In genomic region chr9:84922051-84922450, GRCh38 we compare ENCODE assay signal across 18 cellular contexts.
DNase-seq lines count a peak whose midpoint lies in the region; ATAC-seq and TF ChIP-seq lines count a peak whose summit lies in the region.
"Had no signal": no experiment of that assay in that cellular context is flagged by ENCODE, and none has a peak within 500 bp of the region (broad histone marks: within the 10 kb centered on the region; RNA-seq: fewer than 3 reads in every experiment).

No MANE protein-coding gene starts in this region.

- intact Hi-C loops in left cardiac atrium (cut with DNase I) (no loop called here), left ventricle myocardium inferior (cut with micrococcal nuclease) (no loop called here), sciatic nerve (cut with DNase I) (no loop called here)
- intact Hi-C loops in activated T-helper 2 cell treated with anti-CD3 and anti-CD28 coated beads, Interferon-gamma antibody, Interleukin-2, Interleukin-4, amounts not matched to agents 10 μg/mL and 5 μg/mL and 100 μg/mL, durations not matched to agents 14 hours and 24 hours and 36 hours (cut with micrococcal nuclease), result no loop called here

- no peak overlapping the region for H3K27ac Mint-ChIP-seq in activated T-helper 2 cell treated with anti-CD3 and anti-CD28 coated beads, Interferon-gamma antibody, Interleukin-2, Interleukin-4, amounts not matched to agents 10 μg/mL and 5 μg/mL and 100 μg/mL, durations not matched to agents 14 hours and 24 hours and 36 hours
- H3K27ac Mint-ChIP-seq: CD14-positive monocyte; CD4-positive, alpha-beta memory T cell; GM23338 had no signal

- WGBS in upper lobe of left lung, 2 donors, result 78 to 81% methylated on average over 8 of the region's 8 CpGs

- H3K9me3 ChIP-seq in left ventricle myocardium inferior (replicated peaks) (no peaks in the 10 kb centered on the region), upper lobe of left lung (no peaks in the 10 kb centered on the region)
- H3K9me3 ChIP-seq: A549, BLaER1 had no signal

- no peaks in the 10 kb centered on the region for H3K9me3 Mint-ChIP-seq in activated T-helper 2 cell treated with anti-CD3 and anti-CD28 coated beads, Interferon-gamma antibody, Interleukin-2, Interleukin-4, amounts not matched to agents 10 μg/mL and 5 μg/mL and 100 μg/mL, durations not matched to agents 14 hours and 24 hours and 36 hours
- H3K9me3 Mint-ChIP-seq: GM23338 had no signal

- H3K36me3 ChIP-seq in left ventricle myocardium inferior, result no peaks in the 10 kb centered on the region
- no peaks in the 10 kb centered on the region for H3K36me3 ChIP-seq in upper lobe of left lung
- H3K36me3 ChIP-seq: BLaER1 had no signal

- no peaks in the 10 kb centered on the region for H3K27me3 ChIP-seq in left ventricle myocardium inferior (ENCODE audit: low read depth)
- H3K27me3 ChIP-seq in upper lobe of left lung, result no peaks in the 10 kb centered on the region
- H3K27me3 ChIP-seq: BLaER1 had no signal

- H3K4me1 ChIP-seq in left ventricle myocardium inferior (peaks cover 3% of the 10 kb centered on the region), upper lobe of left lung (peaks cover 0 to 35% (median 6%) of the 10 kb centered on the region in 4 donors)
- H3K4me1 ChIP-seq: A549, BLaER1 had no signal

- no peaks in the 10 kb centered on the region for H3K27me3 Mint-ChIP-seq in activated T-helper 2 cell treated with anti-CD3 and anti-CD28 coated beads, Interferon-gamma antibody, Interleukin-2, Interleukin-4, amounts not matched to agents 10 μg/mL and 5 μg/mL and 100 μg/mL, durations not matched to agents 14 hours and 24 hours and 36 hours (ENCODE audit: low read depth)

- no peak overlapping the region for H3K4me3 Mint-ChIP-seq in activated T-helper 2 cell treated with anti-CD3 and anti-CD28 coated beads, Interferon-gamma antibody, Interleukin-2, Interleukin-4, amounts not matched to agents 10 μg/mL and 5 μg/mL and 100 μg/mL, durations not matched to agents 14 hours and 24 hours and 36 hours (ENCODE audit: low read depth)
- H3K4me3 Mint-ChIP-seq: CD14-positive monocyte; CD4-positive, alpha-beta memory T cell; GM23338 had no signal

- H3K27ac ChIP-seq in left ventricle myocardium inferior (replicated peaks), result no peak overlapping the region
- H3K27ac ChIP-seq in upper lobe of left lung, result no peak overlapping the region
- H3K27ac ChIP-seq: 22Rv1, A549, BLaER1 had no signal

- DNase-seq in left cardiac atrium (peak; percentile 34), left ventricle myocardium inferior (no peak), fibroblast of gingiva (ENCODE audit: low read depth) (peak; percentile 11), sciatic nerve (ENCODE audit: low spot score) (peak; percentile 77), upper lobe of left lung (no peak), HuH-7.5 (ENCODE audit: low spot score) (no peak)
- DNase-seq in activated T-helper 2 cell treated with anti-CD3 and anti-CD28 coated beads, Interferon-gamma antibody, Interleukin-2, Interleukin-4, amounts not matched to agents 10 μg/mL and 5 μg/mL and 100 μg/mL, durations not matched to agents 14 hours and 24 hours and 36 hours (ENCODE audit: low spot score), result no peak
- DNase-seq: AML-193; Calu3; CD4-positive, alpha-beta memory T cell; DMS79 treated with DMSO at 0.1 percent for 48 hours; HCEC 1CT had no signal

- no peak for TF ChIP-seq POLR2A in upper lobe of left lung (IDR thresholded peaks at IDR 0.05)

- TF ChIP-seq CTCF in left ventricle myocardium inferior (IDR thresholded peaks at IDR 0.05; ENCODE audit: borderline replicate concordance) (no peak), upper lobe of left lung (IDR thresholded peaks at IDR 0.05) (no peak)

- H3K36me3 Mint-ChIP-seq in activated T-helper 2 cell treated with anti-CD3 and anti-CD28 coated beads, Interferon-gamma antibody, Interleukin-2, Interleukin-4, amounts not matched to agents 10 μg/mL and 5 μg/mL and 100 μg/mL, durations not matched to agents 14 hours and 24 hours and 36 hours (ENCODE audit: low read depth), result no peaks in the 10 kb centered on the region
- H3K36me3 Mint-ChIP-seq: CD14-positive monocyte; CD4-positive, alpha-beta memory T cell had no signal

- no peak for TF ChIP-seq EP300 in upper lobe of left lung (IDR thresholded peaks at IDR 0.05)

- H3K4me1 Mint-ChIP-seq in activated T-helper 2 cell treated with anti-CD3 and anti-CD28 coated beads, Interferon-gamma antibody, Interleukin-2, Interleukin-4, amounts not matched to agents 10 μg/mL and 5 μg/mL and 100 μg/mL, durations not matched to agents 14 hours and 24 hours and 36 hours (ENCODE audit: low read depth), result no peaks in the 10 kb centered on the region
- H3K4me1 Mint-ChIP-seq: CD14-positive monocyte; CD4-positive, alpha-beta memory T cell had no signal

- peak in 1 of 2 donors; percentile 18 for ATAC-seq in left cardiac atrium
- peak; percentile 76 for ATAC-seq in sciatic nerve
- no peak for ATAC-seq in upper lobe of left lung (ENCODE audit: low FRiP score in 2 of 2)
- ATAC-seq: A549, GM12878, GM23338 had no signal

- no peak overlapping the region for H3K4me3 ChIP-seq in left ventricle myocardium inferior
- no peak overlapping the region for H3K4me3 ChIP-seq in upper lobe of left lung
- H3K4me3 ChIP-seq: A549, BLaER1, GM12878, GM23338 had no signal

Comparison
In these comparisons a context has a peak if more than half of its experiments do, and no peak if none do; other contexts are left out.
1. DNase-seq: peak in left cardiac atrium (single experiment), fibroblast of gingiva (single experiment) and sciatic nerve (single experiment); none in left ventricle myocardium inferior (single experiment), activated T-helper 2 cell treated with anti-CD3 and anti-CD28 coated beads, Interferon-gamma antibody, Interleukin-2, Interleukin-4, amounts not matched to agents 10 μg/mL and 5 μg/mL and 100 μg/mL, durations not matched to agents 14 hours and 24 hours and 36 hours (single experiment), upper lobe of left lung (0 of 2) and HuH-7.5 (single experiment).